1 cellular context compared by ENCODE assay signal in the genomic region with DNA sequence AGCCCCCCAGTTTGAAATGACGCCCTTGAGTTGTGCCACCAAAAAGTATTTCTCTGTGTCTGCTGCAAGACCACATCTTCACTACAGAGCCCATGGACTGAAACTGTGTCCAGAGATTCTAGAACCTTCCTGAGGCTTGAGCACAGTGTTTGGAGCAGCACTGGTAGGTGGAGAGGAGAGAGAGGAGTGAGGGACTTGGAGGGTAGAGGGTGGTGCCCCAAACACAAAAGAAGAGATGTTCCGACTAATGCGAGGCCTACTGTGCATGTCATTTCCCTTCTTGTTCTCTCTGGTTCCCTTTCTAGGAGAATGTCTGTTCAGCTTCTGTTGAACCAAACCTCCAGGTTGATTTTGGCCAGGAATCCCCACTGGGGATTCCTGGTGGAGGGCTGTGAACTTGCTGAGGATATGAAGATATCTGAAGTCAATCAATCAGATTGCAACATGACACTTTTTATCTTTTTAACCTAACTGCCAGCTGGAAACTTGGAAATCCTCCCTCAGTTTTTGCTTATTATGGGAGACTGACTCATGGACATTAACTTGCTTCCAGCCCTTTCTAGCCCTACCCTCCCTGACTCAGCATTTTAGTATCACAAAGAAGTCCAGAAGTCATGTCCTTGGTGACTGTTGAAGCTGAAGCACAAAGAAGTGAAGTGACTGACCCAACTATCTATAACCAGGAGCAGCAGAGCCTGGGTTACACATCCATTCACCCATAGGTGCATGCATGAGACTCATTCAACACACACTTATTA.
TF ChIP-seq lines count a peak whose summit lies in the region.

No MANE protein-coding gene starts in this region.

TF ChIP-seq in K562, 482 proteins besides CTCF, POLR2A, EP300 and RAD21 (continued from another document and continues in another):
- TF ChIP-seq, protein P1, sequence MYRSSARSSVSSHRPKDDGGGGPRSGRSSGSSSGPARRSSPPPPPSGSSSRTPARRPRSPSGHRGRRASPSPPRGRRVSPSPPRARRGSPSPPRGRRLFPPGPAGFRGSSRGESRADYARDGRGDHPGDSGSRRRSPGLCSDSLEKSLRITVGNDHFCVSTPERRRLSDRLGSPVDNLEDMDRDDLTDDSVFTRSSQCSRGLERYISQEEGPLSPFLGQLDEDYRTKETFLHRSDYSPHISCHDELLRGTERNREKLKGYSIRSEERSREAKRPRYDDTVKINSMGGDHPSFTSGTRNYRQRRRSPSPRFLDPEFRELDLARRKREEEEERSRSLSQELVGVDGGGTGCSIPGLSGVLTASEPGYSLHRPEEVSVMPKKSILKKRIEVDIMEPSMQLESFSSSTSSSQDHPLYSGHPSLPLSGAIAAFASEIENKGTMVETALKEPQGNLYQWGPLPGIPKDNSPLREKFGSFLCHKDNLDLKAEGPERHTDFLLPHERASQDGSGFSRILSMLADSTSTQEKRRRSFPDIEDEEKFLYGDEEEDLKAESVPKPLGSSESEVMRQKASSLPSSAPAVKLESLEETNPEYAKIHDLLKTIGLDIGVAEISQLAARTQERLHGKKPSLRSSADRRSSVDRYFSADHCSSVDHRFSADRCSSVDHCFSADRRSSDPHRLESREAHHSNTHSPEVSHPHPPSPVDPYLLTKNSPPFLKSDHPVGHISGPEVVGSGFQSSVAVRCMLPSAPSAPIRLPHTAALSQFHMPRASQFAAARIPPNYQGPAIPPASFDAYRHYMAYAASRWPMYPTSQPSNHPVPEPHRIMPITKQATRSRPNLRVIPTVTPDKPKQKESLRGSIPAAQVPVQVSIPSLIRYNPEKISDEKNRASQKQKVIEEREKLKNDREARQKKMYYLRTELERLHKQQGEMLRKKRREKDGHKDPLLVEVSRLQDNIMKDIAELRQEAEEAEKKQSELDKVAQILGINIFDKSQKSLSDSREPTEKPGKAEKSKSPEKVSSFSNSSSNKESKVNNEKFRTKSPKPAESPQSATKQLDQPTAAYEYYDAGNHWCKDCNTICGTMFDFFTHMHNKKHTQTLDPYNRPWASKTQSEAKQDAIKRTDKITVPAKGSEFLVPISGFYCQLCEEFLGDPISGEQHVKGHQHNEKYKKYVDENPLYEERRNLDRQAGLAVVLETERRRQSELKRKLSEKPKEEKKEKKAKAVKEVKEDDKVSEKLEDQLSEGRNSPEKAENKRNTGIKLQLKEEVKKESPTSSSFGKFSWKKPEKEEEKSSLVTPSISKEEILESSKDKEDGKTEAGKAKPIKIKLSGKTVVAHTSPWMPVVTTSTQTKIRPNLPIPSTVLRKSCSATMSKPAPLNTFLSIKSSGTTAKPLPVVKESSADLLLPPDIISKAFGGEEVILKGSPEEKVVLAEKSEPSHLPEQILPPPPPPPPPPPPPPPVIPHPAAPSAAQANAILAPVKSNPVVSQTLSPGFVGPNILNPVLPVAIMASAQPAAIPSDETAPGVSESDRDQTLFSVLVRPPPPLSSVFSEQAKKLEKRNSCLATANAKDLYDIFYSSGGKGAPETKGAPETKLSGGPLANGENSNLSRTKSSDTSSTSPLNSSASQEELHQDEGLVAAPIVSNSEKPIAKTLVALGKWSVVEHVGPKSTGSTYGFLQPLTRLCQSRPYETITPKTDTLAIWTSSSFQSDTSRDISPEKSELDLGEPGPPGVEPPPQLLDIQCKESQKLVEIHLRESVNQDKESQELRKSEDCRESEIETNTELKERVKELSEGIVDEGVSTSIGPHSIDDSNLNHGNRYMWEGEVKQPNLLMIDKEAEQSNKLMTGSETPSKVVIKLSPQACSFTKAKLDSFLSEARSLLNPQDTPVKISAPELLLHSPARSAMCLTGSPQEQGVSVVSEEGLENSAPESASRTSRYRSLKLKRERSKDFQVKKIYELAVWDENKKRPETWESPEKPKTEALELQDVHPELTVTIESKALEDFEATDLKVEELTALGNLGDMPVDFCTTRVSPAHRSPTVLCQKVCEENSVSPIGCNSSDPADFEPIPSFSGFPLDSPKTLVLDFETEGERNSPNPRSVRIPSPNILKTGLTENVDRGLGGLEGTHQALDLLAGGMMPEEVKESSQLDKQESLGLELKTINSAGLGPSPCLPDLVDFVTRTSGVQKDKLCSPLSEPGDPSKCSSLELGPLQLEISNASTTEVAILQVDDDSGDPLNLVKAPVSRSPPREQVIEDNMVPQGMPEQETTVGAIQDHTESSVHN (IDR thresholded peaks at IDR 0.05; ENCODE audit: borderline replicate concordance in 1 of 2, low read depth in 1 of 2) = peak in 1 of 2 experiments; percentile 63; a peak in 1 of 4 replicates
- TF ChIP-seq, protein P2, sequence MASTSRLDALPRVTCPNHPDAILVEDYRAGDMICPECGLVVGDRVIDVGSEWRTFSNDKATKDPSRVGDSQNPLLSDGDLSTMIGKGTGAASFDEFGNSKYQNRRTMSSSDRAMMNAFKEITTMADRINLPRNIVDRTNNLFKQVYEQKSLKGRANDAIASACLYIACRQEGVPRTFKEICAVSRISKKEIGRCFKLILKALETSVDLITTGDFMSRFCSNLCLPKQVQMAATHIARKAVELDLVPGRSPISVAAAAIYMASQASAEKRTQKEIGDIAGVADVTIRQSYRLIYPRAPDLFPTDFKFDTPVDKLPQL (IDR thresholded peaks at IDR 0.05; ENCODE audit: extremely low read depth, insufficient read length) = no peak
- TF ChIP-seq, protein P3, sequence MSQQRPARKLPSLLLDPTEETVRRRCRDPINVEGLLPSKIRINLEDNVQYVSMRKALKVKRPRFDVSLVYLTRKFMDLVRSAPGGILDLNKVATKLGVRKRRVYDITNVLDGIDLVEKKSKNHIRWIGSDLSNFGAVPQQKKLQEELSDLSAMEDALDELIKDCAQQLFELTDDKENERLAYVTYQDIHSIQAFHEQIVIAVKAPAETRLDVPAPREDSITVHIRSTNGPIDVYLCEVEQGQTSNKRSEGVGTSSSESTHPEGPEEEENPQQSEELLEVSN (IDR thresholded peaks at IDR 0.05; ENCODE audit: borderline replicate concordance in 1 of 2, extremely low read depth in 1 of 2, insufficient read depth in 1 of 2, insufficient read length in 1 of 2, low read depth in 1 of 2, low read length in 1 of 2, poor library complexity in 1 of 2, severe bottlenecking in 1 of 2) = no peak
- TF ChIP-seq RAD51 (IDR thresholded peaks at IDR 0.05; ENCODE audit: borderline replicate concordance, low read depth) (no peak), CHCHD3 (CRISPR knock-in tag; IDR thresholded peaks at IDR 0.05) (no peak), KAT8 (IDR thresholded peaks at IDR 0.05; ENCODE audit: low read depth) (no peak), RBM25 (IDR thresholded peaks at IDR 0.05; ENCODE audit: low read depth, low read length, severe bottlenecking) (no peak), MEF2A (IDR thresholded peaks at IDR 0.05; ENCODE audit: control insufficient read depth, low read depth, low read length) (peak; percentile 79), RBM34 (IDR thresholded peaks at IDR 0.05; ENCODE audit: borderline replicate concordance, insufficient read depth, low read length) (no peak), DDX20 (tag; IDR thresholded peaks at IDR 0.05; ENCODE audit: low read depth) (no peak), ZC3H8 (IDR thresholded peaks at IDR 0.05) (no peak), EZH2 (IDR thresholded peaks at IDR 0.05; ENCODE audit: borderline replicate concordance, low read depth, low read length) (no peak), PHF20 (IDR thresholded peaks at IDR 0.05; ENCODE audit: partially characterized antibody) (no peak), WHSC1 (IDR thresholded peaks at IDR 0.05; ENCODE audit: low read length) (no peak), KDM5B (IDR thresholded peaks at IDR 0.05; ENCODE audit: insufficient replicate concordance, low read depth, low read length) (no peak), ZNF77 (CRISPR knock-in tag; IDR thresholded peaks at IDR 0.05) (no peak), BRF1 (IDR thresholded peaks at IDR 0.05; ENCODE audit: borderline replicate concordance, extremely low read depth, insufficient read length) (no peak), PHF21A (IDR thresholded peaks at IDR 0.05; ENCODE audit: borderline replicate concordance, low read depth) (peak; percentile 52; the same call in 1 of the 2 replicates), ADNP (tag; IDR thresholded peaks at IDR 0.05) (peak; percentile 68), CHD2 (IDR thresholded peaks at IDR 0.05; ENCODE audit: low read depth, low read length) (no peak), MCM7 (IDR thresholded peaks at IDR 0.05) (no peak), ZNF717 (CRISPR knock-in tag; IDR thresholded peaks at IDR 0.05) (no peak), MAFK (IDR thresholded peaks at IDR 0.05; ENCODE audit: low read length) (peak; percentile 99), ZNF696 (CRISPR knock-in tag; conservative IDR thresholded peaks at IDR 0.05) (no peak), NUFIP1 (IDR thresholded peaks at IDR 0.05; ENCODE audit: partially characterized antibody) (no peak), ZBTB8A (IDR thresholded peaks at IDR 0.05; ENCODE audit: partially characterized antibody) (no peak), HCFC1 (IDR thresholded peaks at IDR 0.05; ENCODE audit: low read depth, low read length) (no peak), ZNF695 (CRISPR knock-in tag; IDR thresholded peaks at IDR 0.05) (no peak), CREB1 (IDR thresholded peaks at IDR 0.05) (no peak), CREB1 (CRISPR knock-in tag; IDR thresholded peaks at IDR 0.05) (no peak), MTA1 (IDR thresholded peaks at IDR 0.05; ENCODE audit: borderline replicate concordance) (no peak), CCNT2 (IDR thresholded peaks at IDR 0.05; ENCODE audit: borderline replicate concordance, extremely low read depth, insufficient read length, low read depth, low read length) (no peak), DIDO1 (tag; IDR thresholded peaks at IDR 0.05; ENCODE audit: low read depth) (no peak)
- TF ChIP-seq, protein P4, sequence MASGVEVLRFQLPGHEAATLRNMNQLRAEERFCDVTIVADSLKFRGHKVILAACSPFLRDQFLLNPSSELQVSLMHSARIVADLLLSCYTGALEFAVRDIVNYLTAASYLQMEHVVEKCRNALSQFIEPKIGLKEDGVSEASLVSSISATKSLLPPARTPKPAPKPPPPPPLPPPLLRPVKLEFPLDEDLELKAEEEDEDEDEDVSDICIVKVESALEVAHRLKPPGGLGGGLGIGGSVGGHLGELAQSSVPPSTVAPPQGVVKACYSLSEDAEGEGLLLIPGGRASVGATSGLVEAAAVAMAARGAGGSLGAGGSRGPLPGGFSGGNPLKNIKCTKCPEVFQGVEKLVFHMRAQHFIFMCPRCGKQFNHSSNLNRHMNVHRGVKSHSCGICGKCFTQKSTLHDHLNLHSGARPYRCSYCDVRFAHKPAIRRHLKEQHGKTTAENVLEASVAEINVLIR (CRISPR knock-in tag; IDR thresholded peaks at IDR 0.05) = no peak
- TF ChIP-seq, protein P5, sequence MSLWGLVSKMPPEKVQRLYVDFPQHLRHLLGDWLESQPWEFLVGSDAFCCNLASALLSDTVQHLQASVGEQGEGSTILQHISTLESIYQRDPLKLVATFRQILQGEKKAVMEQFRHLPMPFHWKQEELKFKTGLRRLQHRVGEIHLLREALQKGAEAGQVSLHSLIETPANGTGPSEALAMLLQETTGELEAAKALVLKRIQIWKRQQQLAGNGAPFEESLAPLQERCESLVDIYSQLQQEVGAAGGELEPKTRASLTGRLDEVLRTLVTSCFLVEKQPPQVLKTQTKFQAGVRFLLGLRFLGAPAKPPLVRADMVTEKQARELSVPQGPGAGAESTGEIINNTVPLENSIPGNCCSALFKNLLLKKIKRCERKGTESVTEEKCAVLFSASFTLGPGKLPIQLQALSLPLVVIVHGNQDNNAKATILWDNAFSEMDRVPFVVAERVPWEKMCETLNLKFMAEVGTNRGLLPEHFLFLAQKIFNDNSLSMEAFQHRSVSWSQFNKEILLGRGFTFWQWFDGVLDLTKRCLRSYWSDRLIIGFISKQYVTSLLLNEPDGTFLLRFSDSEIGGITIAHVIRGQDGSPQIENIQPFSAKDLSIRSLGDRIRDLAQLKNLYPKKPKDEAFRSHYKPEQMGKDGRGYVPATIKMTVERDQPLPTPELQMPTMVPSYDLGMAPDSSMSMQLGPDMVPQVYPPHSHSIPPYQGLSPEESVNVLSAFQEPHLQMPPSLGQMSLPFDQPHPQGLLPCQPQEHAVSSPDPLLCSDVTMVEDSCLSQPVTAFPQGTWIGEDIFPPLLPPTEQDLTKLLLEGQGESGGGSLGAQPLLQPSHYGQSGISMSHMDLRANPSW (CRISPR knock-in tag; IDR thresholded peaks at IDR 0.05) = no peak
- TF ChIP-seq, protein P6, sequence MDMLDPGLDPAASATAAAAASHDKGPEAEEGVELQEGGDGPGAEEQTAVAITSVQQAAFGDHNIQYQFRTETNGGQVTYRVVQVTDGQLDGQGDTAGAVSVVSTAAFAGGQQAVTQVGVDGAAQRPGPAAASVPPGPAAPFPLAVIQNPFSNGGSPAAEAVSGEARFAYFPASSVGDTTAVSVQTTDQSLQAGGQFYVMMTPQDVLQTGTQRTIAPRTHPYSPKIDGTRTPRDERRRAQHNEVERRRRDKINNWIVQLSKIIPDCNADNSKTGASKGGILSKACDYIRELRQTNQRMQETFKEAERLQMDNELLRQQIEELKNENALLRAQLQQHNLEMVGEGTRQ (CRISPR knock-in tag; IDR thresholded peaks at IDR 0.05) = no peak
- TF ChIP-seq, protein P7, sequence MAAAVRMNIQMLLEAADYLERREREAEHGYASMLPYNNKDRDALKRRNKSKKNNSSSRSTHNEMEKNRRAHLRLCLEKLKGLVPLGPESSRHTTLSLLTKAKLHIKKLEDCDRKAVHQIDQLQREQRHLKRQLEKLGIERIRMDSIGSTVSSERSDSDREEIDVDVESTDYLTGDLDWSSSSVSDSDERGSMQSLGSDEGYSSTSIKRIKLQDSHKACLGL (CRISPR knock-in tag; IDR thresholded peaks at IDR 0.05; ENCODE audit: borderline replicate concordance, poor library complexity, severe bottlenecking) = no peak
- TF ChIP-seq, protein P8, sequence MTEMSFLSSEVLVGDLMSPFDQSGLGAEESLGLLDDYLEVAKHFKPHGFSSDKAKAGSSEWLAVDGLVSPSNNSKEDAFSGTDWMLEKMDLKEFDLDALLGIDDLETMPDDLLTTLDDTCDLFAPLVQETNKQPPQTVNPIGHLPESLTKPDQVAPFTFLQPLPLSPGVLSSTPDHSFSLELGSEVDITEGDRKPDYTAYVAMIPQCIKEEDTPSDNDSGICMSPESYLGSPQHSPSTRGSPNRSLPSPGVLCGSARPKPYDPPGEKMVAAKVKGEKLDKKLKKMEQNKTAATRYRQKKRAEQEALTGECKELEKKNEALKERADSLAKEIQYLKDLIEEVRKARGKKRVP (CRISPR knock-in tag; IDR thresholded peaks at IDR 0.05) = no peak
- TF ChIP-seq, protein P9, sequence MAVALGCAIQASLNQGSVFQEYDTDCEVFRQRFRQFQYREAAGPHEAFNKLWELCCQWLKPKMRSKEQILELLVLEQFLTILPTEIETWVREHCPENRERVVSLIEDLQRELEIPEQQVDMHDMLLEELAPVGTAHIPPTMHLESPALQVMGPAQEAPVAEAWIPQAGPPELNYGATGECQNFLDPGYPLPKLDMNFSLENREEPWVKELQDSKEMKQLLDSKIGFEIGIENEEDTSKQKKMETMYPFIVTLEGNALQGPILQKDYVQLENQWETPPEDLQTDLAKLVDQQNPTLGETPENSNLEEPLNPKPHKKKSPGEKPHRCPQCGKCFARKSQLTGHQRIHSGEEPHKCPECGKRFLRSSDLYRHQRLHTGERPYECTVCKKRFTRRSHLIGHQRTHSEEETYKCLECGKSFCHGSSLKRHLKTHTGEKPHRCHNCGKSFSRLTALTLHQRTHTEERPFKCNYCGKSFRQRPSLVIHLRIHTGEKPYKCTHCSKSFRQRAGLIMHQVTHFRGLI (CRISPR knock-in tag; IDR thresholded peaks at IDR 0.05) = no peak
- TF ChIP-seq, protein P10, sequence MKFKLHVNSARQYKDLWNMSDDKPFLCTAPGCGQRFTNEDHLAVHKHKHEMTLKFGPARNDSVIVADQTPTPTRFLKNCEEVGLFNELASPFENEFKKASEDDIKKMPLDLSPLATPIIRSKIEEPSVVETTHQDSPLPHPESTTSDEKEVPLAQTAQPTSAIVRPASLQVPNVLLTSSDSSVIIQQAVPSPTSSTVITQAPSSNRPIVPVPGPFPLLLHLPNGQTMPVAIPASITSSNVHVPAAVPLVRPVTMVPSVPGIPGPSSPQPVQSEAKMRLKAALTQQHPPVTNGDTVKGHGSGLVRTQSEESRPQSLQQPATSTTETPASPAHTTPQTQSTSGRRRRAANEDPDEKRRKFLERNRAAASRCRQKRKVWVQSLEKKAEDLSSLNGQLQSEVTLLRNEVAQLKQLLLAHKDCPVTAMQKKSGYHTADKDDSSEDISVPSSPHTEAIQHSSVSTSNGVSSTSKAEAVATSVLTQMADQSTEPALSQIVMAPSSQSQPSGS (CRISPR knock-in tag; IDR thresholded peaks at IDR 0.05) = no peak
